In the genomic region with DNA sequence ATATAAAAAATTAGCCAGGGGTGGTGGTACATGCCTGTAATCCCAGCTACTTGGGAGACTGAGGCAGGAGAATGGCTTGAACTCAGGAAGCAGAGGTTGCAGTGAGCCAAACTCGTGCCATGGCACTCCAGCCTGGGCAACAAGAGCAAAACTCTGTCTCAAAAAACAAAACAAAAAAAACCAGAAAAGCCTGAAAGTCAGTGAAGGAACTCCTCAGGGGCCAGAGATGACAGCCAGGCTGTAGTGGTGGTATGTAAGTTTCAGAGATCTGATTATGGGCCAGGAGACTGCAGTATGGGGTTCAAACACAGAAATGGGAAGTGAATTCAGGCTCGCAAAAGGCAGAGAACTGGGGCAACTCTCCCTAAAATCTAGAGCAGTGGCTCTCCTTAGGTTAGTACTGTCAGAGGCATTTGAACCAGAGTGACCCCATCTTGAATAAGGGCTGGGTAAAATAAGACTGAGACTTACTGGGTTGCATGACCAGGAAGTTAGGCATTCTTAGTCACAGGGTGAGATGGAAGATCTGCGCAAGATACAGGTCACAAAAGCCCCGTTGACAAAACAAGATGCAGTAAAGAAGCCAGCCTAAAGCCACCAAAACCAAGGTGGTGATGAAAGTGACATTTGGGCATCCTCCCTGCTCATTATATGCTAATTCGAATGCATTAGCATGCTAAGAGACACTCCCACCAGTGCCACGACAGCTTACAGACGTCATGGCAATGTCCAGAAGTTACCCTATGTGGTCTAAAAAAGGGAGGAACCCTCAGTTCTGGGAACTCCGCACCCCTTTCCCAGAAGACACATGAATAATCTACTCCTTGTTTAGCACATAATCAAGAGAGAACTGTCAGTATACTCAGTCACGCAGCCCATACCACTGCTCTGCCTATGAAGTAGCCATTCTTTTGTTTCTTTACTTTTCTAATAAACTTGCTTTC, we compare ENCODE assay signal across 11 cellular contexts.
DNase-seq lines count a peak whose midpoint lies in the region; ATAC-seq and TF ChIP-seq lines count a peak whose summit lies in the region.
"Had no signal": no experiment of that assay in that cellular context is flagged by ENCODE, and none has a peak within 500 bp of the region (broad histone marks: within the 10 kb centered on the region; RNA-seq: fewer than 3 reads in every experiment).

No MANE protein-coding gene starts in this region.

- POLR2A ChIA-PET in CD4-positive, alpha-beta T cell (lab: Charles Lee) = no interaction called here

- peak overlapping the region; percentile 71 for H3K27ac Mint-ChIP-seq in CD4-positive, alpha-beta T cell

- intact Hi-C loops in CD4-positive, alpha-beta T cell (cut with DNase I, micrococcal nuclease) = no loop called here

- H3K79me2 ChIP-seq in osteoblast (ENCODE audit: insufficient read depth, low read length) = no peaks in the 10 kb centered on the region

- ATAC-seq in CD4-positive, alpha-beta T cell (ENCODE audit: poor library complexity) = peak; percentile 62
- ATAC-seq in HG02588 (IDR thresholded peaks at IDR 0.05; ENCODE audit: unreplicated experiment) = no peak

- TF ChIP-seq CTCF in CD4-positive, alpha-beta T cell (IDR thresholded peaks at IDR 0.05) = no peak
- no peak for TF ChIP-seq CTCF in osteoblast (IDR thresholded peaks at IDR 0.05; ENCODE audit: extremely low read depth, low read depth, low read length)

- H3K4me2 ChIP-seq in osteoblast (ENCODE audit: insufficient read depth, low read length) = peak overlapping the region; percentile 71

- CTCF ChIA-PET in CD4-positive, alpha-beta T cell (lab: Charles Lee) = interaction anchor here (0.7 kb wide), 1 partner anchor 646 kb away, joined by 3 read pairs; no protein-coding TSS in a partner anchor

- H3K27me3 ChIP-seq in CD4-positive, alpha-beta T cell (ENCODE audit: control insufficient read depth, insufficient read depth, low read length) = no peaks in the 10 kb centered on the region
- peaks cover 6% of the 10 kb centered on the region for H3K27me3 ChIP-seq in osteoblast (ENCODE audit: insufficient read depth, low read length)

- H2AFZ ChIP-seq in osteoblast (ENCODE audit: low read length) = peak overlapping the region; percentile 66

- no peaks in the 10 kb centered on the region for H3K9me3 ChIP-seq in CD4-positive, alpha-beta T cell (ENCODE audit: control insufficient read depth, low read length)
- H3K9me3 ChIP-seq in osteoblast (ENCODE audit: low read depth, low read length) = no peaks in the 10 kb centered on the region

- H3K9me3 Mint-ChIP-seq in CD4-positive, alpha-beta T cell = no peaks in the 10 kb centered on the region

- peaks cover 5% of the 10 kb centered on the region for H3K4me1 ChIP-seq in osteoblast (ENCODE audit: insufficient read depth, low read length)

- no peak overlapping the region for H3K27ac ChIP-seq in CD4-positive, alpha-beta T cell (ENCODE audit: low read depth, low read length)
- H3K27ac ChIP-seq in osteoblast (ENCODE audit: low read depth, low read length) = peak overlapping the region; percentile 26

- H3K36me3 Mint-ChIP-seq in CD4-positive, alpha-beta T cell (ENCODE audit: low read depth) = no peaks in the 10 kb centered on the region

- no peaks in the 10 kb centered on the region for H3K4me1 Mint-ChIP-seq in CD4-positive, alpha-beta T cell (ENCODE audit: low read depth)

- H3K36me3 ChIP-seq in osteoblast (ENCODE audit: insufficient read depth, low read length) = no peaks in the 10 kb centered on the region

- H4K20me1 ChIP-seq in osteoblast (ENCODE audit: insufficient read depth, low read length) = no peaks in the 10 kb centered on the region

- peak in 5 of 10 experiments; percentile 4 to 27 (median 17) for DNase-seq in CD4-positive, alpha-beta T cell
- peak in 3 of 5 donors; percentile 7 to 71 (median 26) for DNase-seq in T-helper 1 cell
- peak; percentile 77 to 78 for DNase-seq in activated T-cell treated with anti-CD3 and anti-CD28 coated beads, Interleukin-2, amount 50 U/mL, for 48 hours
- no peak for DNase-seq in osteoblast (ENCODE audit: insufficient read length, low spot score, missing footprints)
- no peak for DNase-seq in middle frontal gyrus (ENCODE audit: extremely low spot score, low spot score)
- DNase-seq in RPMI8226 = no peak
- no peak for DNase-seq in SKM-1 (lab: John Stamatoyannopoulos, UW; ENCODE audit: unreplicated experiment)
- DNase-seq: foreskin melanocyte, NCI-H1436, SHP77 had no signal

- peak overlapping the region; percentile 58 for H3K4me3 Mint-ChIP-seq in CD4-positive, alpha-beta T cell

- peaks cover 41% of the 10 kb centered on the region for H3K27me3 Mint-ChIP-seq in CD4-positive, alpha-beta T cell

- peak overlapping the region; percentile 43 for H3K4me3 ChIP-seq in osteoblast (ENCODE audit: insufficient read depth, low read length)

Comparison
In these comparisons a context has a peak if more than half of its experiments do, and no peak if none do; other contexts are left out.
1. DNase-seq: peak in T-helper 1 cell (3 of 5) and activated T-cell treated with anti-CD3 and anti-CD28 coated beads, Interleukin-2, amount 50 U/mL, for 48 hours (2 of 2); none in osteoblast (single experiment), middle frontal gyrus (single experiment), RPMI8226 (single experiment) and SKM-1 (single experiment).